Comparison of ENCODE assay signal across 8 cellular contexts in genomic region chr18:75210274-75211001, GRCh38. TPM values are rescaled to one million over a fixed set of nuclear protein-coding genes. Genes with fewer than 3 reads are reported as not detected.
DNase-seq lines count a peak whose midpoint lies in the region; ATAC-seq and TF ChIP-seq lines count a peak whose summit lies in the region.

A gene with protein sequence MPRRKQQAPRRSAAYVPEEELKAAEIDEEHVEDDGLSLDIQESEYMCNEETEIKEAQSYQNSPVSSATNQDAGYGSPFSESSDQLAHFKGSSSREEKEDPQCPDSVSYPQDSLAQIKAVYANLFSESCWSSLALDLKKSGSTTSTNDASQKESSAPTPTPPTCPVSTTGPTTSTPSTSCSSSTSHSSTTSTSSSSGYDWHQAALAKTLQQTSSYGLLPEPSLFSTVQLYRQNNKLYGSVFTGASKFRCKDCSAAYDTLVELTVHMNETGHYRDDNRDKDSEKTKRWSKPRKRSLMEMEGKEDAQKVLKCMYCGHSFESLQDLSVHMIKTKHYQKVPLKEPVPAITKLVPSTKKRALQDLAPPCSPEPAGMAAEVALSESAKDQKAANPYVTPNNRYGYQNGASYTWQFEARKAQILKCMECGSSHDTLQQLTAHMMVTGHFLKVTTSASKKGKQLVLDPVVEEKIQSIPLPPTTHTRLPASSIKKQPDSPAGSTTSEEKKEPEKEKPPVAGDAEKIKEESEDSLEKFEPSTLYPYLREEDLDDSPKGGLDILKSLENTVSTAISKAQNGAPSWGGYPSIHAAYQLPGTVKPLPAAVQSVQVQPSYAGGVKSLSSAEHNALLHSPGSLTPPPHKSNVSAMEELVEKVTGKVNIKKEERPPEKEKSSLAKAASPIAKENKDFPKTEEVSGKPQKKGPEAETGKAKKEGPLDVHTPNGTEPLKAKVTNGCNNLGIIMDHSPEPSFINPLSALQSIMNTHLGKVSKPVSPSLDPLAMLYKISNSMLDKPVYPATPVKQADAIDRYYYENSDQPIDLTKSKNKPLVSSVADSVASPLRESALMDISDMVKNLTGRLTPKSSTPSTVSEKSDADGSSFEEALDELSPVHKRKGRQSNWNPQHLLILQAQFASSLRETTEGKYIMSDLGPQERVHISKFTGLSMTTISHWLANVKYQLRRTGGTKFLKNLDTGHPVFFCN (N-terminal part only) (plus strand): TSS chr18:75210797. CDS start chr18:75211877, 1,080 bp downstream.

- H3K9me3 Mint-ChIP-seq in activated T-helper 17 cell treated with anti-CD3 and anti-CD28 coated beads, Interleukin-2, amount 50 U/mL, for 72 hours: no peaks in the 10 kb centered on the region

- H3K27me3 ChIP-seq in fibroblast of lung (ENCODE audit: control insufficient read depth, insufficient read depth, low read length) (no peaks in the 10 kb centered on the region), tibial artery (no peaks in the 10 kb centered on the region)

- H3K4me3 Mint-ChIP-seq in activated T-helper 17 cell treated with anti-CD3 and anti-CD28 coated beads, Interleukin-2, amount 50 U/mL, for 72 hours: peak within 1 kb of the TSS; percentile 100

- H3K27ac Mint-ChIP-seq in activated T-helper 17 cell treated with anti-CD3 and anti-CD28 coated beads, Interleukin-2, amount 50 U/mL, for 72 hours: peak within 1 kb of the TSS; percentile 98

- peaks cover 37% of the 10 kb centered on the region for H3K4me1 Mint-ChIP-seq in activated T-helper 17 cell treated with anti-CD3 and anti-CD28 coated beads, Interleukin-2, amount 50 U/mL, for 72 hours

- peak within 1 kb of the TSS; percentile 83 for H2AFZ ChIP-seq in fibroblast of lung (ENCODE audit: low read length)

- H3K27ac ChIP-seq in fibroblast of lung (ENCODE audit: insufficient read depth, low read length): peak within 1 kb of the TSS; percentile 76
- H3K27ac ChIP-seq in tibial artery: peak within 1 kb of the TSS; percentile 97 to 98

- H3K4me3 ChIP-seq in fibroblast of lung (replicated peaks in 1 of 4; ENCODE audit: control extremely low read depth in 1 of 4, insufficient read depth in 1 of 4, low read depth in 3 of 4, low read length in 4 of 4) (peak within 1 kb of the TSS; percentile 78 to 93 (median 84)), tibial artery (peak within 1 kb of the TSS; percentile 83 to 96)

- DNase-seq in Daoy (ENCODE audit: low read depth) (peak; percentile 78), KBM-7 (peak; percentile 90), OCI-M2 (lab: John Stamatoyannopoulos, UW; ENCODE audit: unreplicated experiment) (peak; percentile 8), fibroblast of lung (ENCODE audit: low read depth in 2 of 2) (peak; percentile 86 to 92), myocyte (ENCODE audit: low read depth) (peak; percentile 87), tibial artery (peak; percentile 66 to 72)

- peaks cover 59% of the 10 kb centered on the region for H3K79me2 ChIP-seq in fibroblast of lung (ENCODE audit: control insufficient read depth, insufficient read depth, low read length)

- in situ Hi-C loops in KBM-7 (cut with MboI; ENCODE audit: low pct_unique_long_range_greater_than_20kb, low sequenced_read_pairs): no loop called here

- TF ChIP-seq CTCF in fibroblast of lung (conservative IDR thresholded peaks at IDR 0.05 in 1 of 2, IDR thresholded peaks at IDR 0.05 in 1 of 2; ENCODE audit: low read depth in 1 of 2, low read length in 2 of 2) (no peak), tibial artery (IDR thresholded peaks at IDR 0.05) (no peak)

- no peaks in the 10 kb centered on the region for H4K20me1 ChIP-seq in fibroblast of lung (ENCODE audit: control insufficient read depth, extremely low read depth, insufficient read depth, low read length)

- no peaks in the 10 kb centered on the region for H3K36me3 ChIP-seq in fibroblast of lung (ENCODE audit: control insufficient read depth, insufficient read depth, low read length)
- H3K36me3 ChIP-seq in tibial artery: no peaks in the 10 kb centered on the region

- intact Hi-C loops in tibial artery (cut with DNase I; ENCODE audit: low total_unique reads): no loop called here

- no peaks in the 10 kb centered on the region for H3K9me3 ChIP-seq in fibroblast of lung (ENCODE audit: control insufficient read depth, insufficient read depth, low read depth, low read length)
- H3K9me3 ChIP-seq in tibial artery: no peaks in the 10 kb centered on the region

- H3K4me1 ChIP-seq in fibroblast of lung (ENCODE audit: control insufficient read depth, extremely low read depth, insufficient read depth, low read length) (peaks cover 20% of the 10 kb centered on the region), tibial artery (peaks cover 0 to 48% (median 34%) of the 10 kb centered on the region in 4 donors)

- H3K4me2 ChIP-seq in fibroblast of lung (ENCODE audit: extremely low read depth, insufficient read depth, low read length): peak within 1 kb of the TSS; percentile 93

- ATAC-seq in GM21723 (IDR thresholded peaks at IDR 0.05; ENCODE audit: unreplicated experiment): peak; percentile 38
- peak; percentile 40 for ATAC-seq in activated T-helper 17 cell treated with anti-CD3 and anti-CD28 coated beads, Interleukin-2, amount 50 U/mL, for 72 hours (replicated peaks)

- no peaks in the 10 kb centered on the region for H3K27me3 Mint-ChIP-seq in activated T-helper 17 cell treated with anti-CD3 and anti-CD28 coated beads, Interleukin-2, amount 50 U/mL, for 72 hours

- H3K9ac ChIP-seq in fibroblast of lung (ENCODE audit: insufficient read depth, low read length): peak within 1 kb of the TSS; percentile 73

- peaks cover 21% of the 10 kb centered on the region for H3K36me3 Mint-ChIP-seq in activated T-helper 17 cell treated with anti-CD3 and anti-CD28 coated beads, Interleukin-2, amount 50 U/mL, for 72 hours (ENCODE audit: low read depth)

RNA-seq across cellular contexts. Expression of the gene that starts here (rescaled TPM):
- 6.4 and 10.4 TPM in 2 replicates for total RNA-seq in Daoy (2014; rRNA removed; shearing (Covaris generic))
- 10 to 100 TPM in 1 of 2 donors, 1 to 10 TPM in 1; 9.6 to 12.3 TPM for total RNA-seq in activated T-helper 17 cell treated with anti-CD3 and anti-CD28 coated beads, Interleukin-2, amount 50 U/mL, for 72 hours
- total RNA-seq in fibroblast of lung (3.9 and 4.3 TPM in 2 replicates), myocyte (6.1 and 6.8 TPM in 2 replicates)
- 3.1 and 4.3 TPM in 2 replicates for polyA plus RNA-seq in fibroblast of lung
- polyA plus RNA-seq in fibroblast of lung (2012): 5.8 and 9.9 TPM in 2 replicates
- polyA minus RNA-seq in fibroblast of lung (ENCODE audit: low replicate concordance): 8.0 and 9.0 TPM in 2 replicates
- polyA plus RNA-seq in myocyte (2012): 5.5 TPM

Comparison
In these comparisons a context has a peak if more than half of its experiments do, and no peak if none do; other contexts are left out.
1. Peak in every context shown above with its lines: DNase-seq, ATAC-seq, H3K4me3 ChIP-seq and H3K27ac ChIP-seq.
2. DNase-seq: peak in every context shown above with its lines; median percentile 90 in KBM-7; 89 in fibroblast of lung; 87 in myocyte; 78 in Daoy; 69 in tibial artery; 8 in OCI-M2.